In the genomic region with DNA sequence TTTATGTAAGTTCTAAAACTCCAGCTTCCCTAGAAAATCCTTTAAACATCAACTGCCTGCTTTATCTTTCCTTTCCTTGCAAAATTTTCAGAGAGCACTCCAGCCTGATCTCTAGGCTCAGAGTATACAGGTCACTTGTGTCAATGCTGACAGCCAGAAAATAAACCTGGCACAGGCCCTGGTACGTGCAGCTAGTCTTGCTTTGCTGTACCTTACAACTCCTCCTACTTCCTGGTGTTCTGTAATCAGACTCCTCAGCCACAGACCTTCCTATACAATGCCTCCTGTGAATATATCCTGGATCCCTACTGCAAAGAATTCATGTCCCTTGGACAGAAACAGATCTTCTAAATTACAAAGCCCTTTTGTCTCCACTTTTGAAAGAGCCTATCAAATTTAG, we compare ENCODE assay signal across 8 cellular contexts. TPM values are rescaled to one million over a fixed set of nuclear protein-coding genes. Genes with fewer than 3 reads are reported as not detected.
A peak's percentile ranks its signal among the peaks of the same experiment; 100 is the strongest.
DNase-seq lines count a peak whose midpoint lies in the region; ATAC-seq lines count a peak whose summit lies in the region.

No MANE protein-coding gene starts in this region.

- H3K27ac ChIP-seq in CD4-positive, CD25-positive, alpha-beta regulatory T cell (ENCODE audit: insufficient read depth, low read length, poor library complexity, severe bottlenecking), result no peak overlapping the region
- no peak overlapping the region for H3K27ac ChIP-seq in effector memory CD4-positive, alpha-beta T cell (ENCODE audit: insufficient read depth, low read length, poor library complexity, severe bottlenecking)

- peak overlapping the region; percentile 3 for H3K9ac ChIP-seq in mucosa of stomach (ENCODE audit: low read length)

- POLR2A ChIA-PET in activated naive CD8-positive, alpha-beta T cell treated with anti-CD3 and anti-CD28 coated beads, Interleukin-2, amount 10 ng/mL, durations not matched to agents 7 days and 5 days (lab: Charles Lee), result interaction anchor here (0.9 to 2.4 kb wide), 6 partner anchors 10 to 28 kb away, joined by 3 to 12 read pairs (median 4); no protein-coding TSS in a partner anchor

- ATAC-seq in CD4-positive, CD25-positive, alpha-beta regulatory T cell (ENCODE audit: low read depth in 2 of 2), result peak; percentile 88 to 89
- ATAC-seq in GM21390 (IDR thresholded peaks at IDR 0.05; ENCODE audit: unreplicated experiment) (peak; percentile 30), GM21576 (IDR thresholded peaks at IDR 0.05; ENCODE audit: unreplicated experiment) (no peak)
- ATAC-seq in activated naive CD8-positive, alpha-beta T cell treated with anti-CD3 and anti-CD28 coated beads, Interleukin-2, amount 10 ng/mL, durations not matched to agents 7 days and 5 days (ENCODE audit: low read depth), result peak; percentile 98

- H3K4me1 ChIP-seq in CD4-positive, CD25-positive, alpha-beta regulatory T cell (ENCODE audit: control insufficient read depth, insufficient read depth, low read length, poor library complexity, severe bottlenecking), result peaks cover 19% of the 10 kb centered on the region
- peaks cover 51% of the 10 kb centered on the region for H3K4me1 ChIP-seq in mucosa of stomach (ENCODE audit: control insufficient read depth, insufficient read depth, low read length)
- H3K4me1 ChIP-seq in effector memory CD4-positive, alpha-beta T cell (ENCODE audit: control insufficient read depth, insufficient read depth, low read length, poor library complexity, severe bottlenecking), result peaks cover 18% of the 10 kb centered on the region

- peak overlapping the region in 3 of 4 donors; percentile 21 to 68 (median 59) for H3K4me3 Mint-ChIP-seq in CD4-positive, CD25-positive, alpha-beta regulatory T cell
- peak overlapping the region; percentile 65 for H3K4me3 Mint-ChIP-seq in activated naive CD8-positive, alpha-beta T cell treated with anti-CD3 and anti-CD28 coated beads, Interleukin-2, amount 10 ng/mL, durations not matched to agents 7 days and 5 days

- H3K36me3 ChIP-seq in CD4-positive, CD25-positive, alpha-beta regulatory T cell (ENCODE audit: control insufficient read depth, insufficient read depth, low read length), result no peaks in the 10 kb centered on the region
- H3K36me3 ChIP-seq in mucosa of stomach (ENCODE audit: control insufficient read depth, insufficient read depth, low read length), result no peaks in the 10 kb centered on the region
- H3K36me3 ChIP-seq in effector memory CD4-positive, alpha-beta T cell (ENCODE audit: control insufficient read depth, insufficient read depth, low read length), result no peaks in the 10 kb centered on the region

- no peaks in the 10 kb centered on the region for H3K27me3 ChIP-seq in CD4-positive, CD25-positive, alpha-beta regulatory T cell (ENCODE audit: control insufficient read depth, insufficient read depth, low read length)
- no peaks in the 10 kb centered on the region for H3K27me3 ChIP-seq in mucosa of stomach (ENCODE audit: control insufficient read depth, insufficient read depth, low read length)
- no peaks in the 10 kb centered on the region for H3K27me3 ChIP-seq in effector memory CD4-positive, alpha-beta T cell (replicated peaks; ENCODE audit: control insufficient read depth, insufficient read depth, low read length, poor library complexity, severe bottlenecking)

- peaks cover 16 to 60% (median 32%) of the 10 kb centered on the region in 4 donors for H3K4me1 Mint-ChIP-seq in CD4-positive, CD25-positive, alpha-beta regulatory T cell
- H3K4me1 Mint-ChIP-seq in activated naive CD8-positive, alpha-beta T cell treated with anti-CD3 and anti-CD28 coated beads, Interleukin-2, amount 10 ng/mL, durations not matched to agents 7 days and 5 days, result peaks cover 52% of the 10 kb centered on the region

- H3K9me3 Mint-ChIP-seq in CD4-positive, CD25-positive, alpha-beta regulatory T cell, result no peaks in the 10 kb centered on the region
- H3K9me3 Mint-ChIP-seq in activated naive CD8-positive, alpha-beta T cell treated with anti-CD3 and anti-CD28 coated beads, Interleukin-2, amount 10 ng/mL, durations not matched to agents 7 days and 5 days, result peaks cover 2% of the 10 kb centered on the region

- no peaks in the 10 kb centered on the region for H3K9me3 ChIP-seq in CD4-positive, CD25-positive, alpha-beta regulatory T cell (ENCODE audit: control insufficient read depth in 2 of 2, low read length in 2 of 2)
- H3K9me3 ChIP-seq in mucosa of stomach (ENCODE audit: control insufficient read depth, low read length), result no peaks in the 10 kb centered on the region
- H3K9me3 ChIP-seq in effector memory CD4-positive, alpha-beta T cell (ENCODE audit: control insufficient read depth, low read length), result no peaks in the 10 kb centered on the region

- H3K27me3 Mint-ChIP-seq in CD4-positive, CD25-positive, alpha-beta regulatory T cell, result no peaks in the 10 kb centered on the region
- no peaks in the 10 kb centered on the region for H3K27me3 Mint-ChIP-seq in activated naive CD8-positive, alpha-beta T cell treated with anti-CD3 and anti-CD28 coated beads, Interleukin-2, amount 10 ng/mL, durations not matched to agents 7 days and 5 days

- H3K36me3 Mint-ChIP-seq in CD4-positive, CD25-positive, alpha-beta regulatory T cell, result no peaks in the 10 kb centered on the region
- peaks cover 10% of the 10 kb centered on the region for H3K36me3 Mint-ChIP-seq in activated naive CD8-positive, alpha-beta T cell treated with anti-CD3 and anti-CD28 coated beads, Interleukin-2, amount 10 ng/mL, durations not matched to agents 7 days and 5 days

- peak in 1 of 3 donors; percentile 64 for DNase-seq in CD4-positive, CD25-positive, alpha-beta regulatory T cell
- DNase-seq in NCI-H2107 treated with DMSO at 0.1 percent for 48 hours (lab: John Stamatoyannopoulos, UW; ENCODE audit: unreplicated experiment) (peak; percentile 96), islet precursor cell (no peak)
- no peak for DNase-seq in activated naive CD8-positive, alpha-beta T cell treated with anti-CD3 and anti-CD28 coated beads, Interleukin-2, amount 10 ng/mL, durations not matched to agents 7 days and 5 days
- no peak for DNase-seq in effector memory CD4-positive, alpha-beta T cell

- peak overlapping the region; percentile 72 to 94 (median 87) for H3K27ac Mint-ChIP-seq in CD4-positive, CD25-positive, alpha-beta regulatory T cell
- peak overlapping the region; percentile 93 for H3K27ac Mint-ChIP-seq in activated naive CD8-positive, alpha-beta T cell treated with anti-CD3 and anti-CD28 coated beads, Interleukin-2, amount 10 ng/mL, durations not matched to agents 7 days and 5 days

- H3K4me3 ChIP-seq in CD4-positive, CD25-positive, alpha-beta regulatory T cell (ENCODE audit: low read depth, low read length), result peak overlapping the region; percentile 41
- no peak overlapping the region for H3K4me3 ChIP-seq in mucosa of stomach (ENCODE audit: low read length)
- H3K4me3 ChIP-seq in effector memory CD4-positive, alpha-beta T cell (ENCODE audit: insufficient read depth, low read depth, low read length, poor library complexity, severe bottlenecking), result no peak overlapping the region

RNA-seq across cellular contexts. Expression of gene TMEM123, which starts 24.2 kb away (rescaled TPM):
- 330 TPM for total RNA-seq in CD4-positive, CD25-positive, alpha-beta regulatory T cell
- 100 to 1,000 TPM; 583 to 771 (median 683) TPM for polyA plus RNA-seq in CD4-positive, CD25-positive, alpha-beta regulatory T cell
- total RNA-seq in activated naive CD8-positive, alpha-beta T cell treated with anti-CD3 and anti-CD28 coated beads, Interleukin-2, amount 10 ng/mL, durations not matched to agents 7 days and 5 days, result 100 to 1,000 TPM; 490 to 493 TPM

RNA-seq across cellular contexts. Expression of gene MMP7, which starts 53.7 kb away (rescaled TPM):
- total RNA-seq in CD4-positive, CD25-positive, alpha-beta regulatory T cell, result not detected
- under 1 TPM in 1 of 4 donors, not detected in 3; 0.16 TPM for polyA plus RNA-seq in CD4-positive, CD25-positive, alpha-beta regulatory T cell
- not detected for total RNA-seq in activated naive CD8-positive, alpha-beta T cell treated with anti-CD3 and anti-CD28 coated beads, Interleukin-2, amount 10 ng/mL, durations not matched to agents 7 days and 5 days
